ENCODE assay signal across 8 cellular contexts in the genomic region with DNA sequence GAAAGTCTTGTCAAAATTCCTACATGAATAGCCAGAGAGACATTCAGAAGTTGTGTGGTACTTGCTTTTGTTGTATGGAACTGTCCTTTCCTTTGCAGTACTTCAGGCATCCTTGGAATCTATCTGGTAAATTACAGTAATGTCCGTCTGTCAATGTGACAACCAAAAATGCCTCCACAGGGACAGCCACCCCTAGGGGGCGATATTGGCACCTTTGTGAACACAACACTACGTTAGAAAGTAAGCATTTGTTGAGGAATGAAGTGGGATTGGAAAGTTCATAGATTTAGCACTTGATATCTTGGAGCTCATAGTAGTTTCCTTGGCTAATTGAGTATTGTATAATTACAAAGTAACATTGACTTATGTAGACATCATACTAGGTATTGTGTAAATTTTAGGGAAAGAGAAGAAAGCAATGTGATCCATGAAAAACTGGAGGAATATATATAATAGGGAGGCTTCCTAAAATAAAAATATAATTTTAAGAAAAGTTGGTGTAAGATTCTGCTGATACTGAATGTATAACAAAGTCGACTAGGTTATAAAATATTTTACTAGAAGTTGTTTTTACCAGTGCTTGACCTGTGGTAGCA. TPM values are rescaled to one million over a fixed set of nuclear protein-coding genes. Genes with fewer than 3 reads are reported as not detected.
DNase-seq lines count a peak whose midpoint lies in the region; ATAC-seq, FAIRE-seq and TF ChIP-seq lines count a peak whose summit lies in the region.

No MANE protein-coding gene starts in this region.

- in situ Hi-C loops in T47D (cut with HindIII; ENCODE audit: low pct_unique_long_range_greater_than_20kb, low sequenced_read_pairs), result no loop called here

- no peaks in the 10 kb centered on the region for H3K4me1 ChIP-seq in right lobe of liver

- no peak for TF ChIP-seq POLR2A in GM12892 (IDR thresholded peaks at IDR 0.05; ENCODE audit: low read depth, low read length)
- TF ChIP-seq POLR2A in right lobe of liver (IDR thresholded peaks at IDR 0.05), result no peak

- WGBS in right lobe of liver (ENCODE audit: insufficient coverage, low coverage, low lambda C conversion rate, missing lambda C conversion rate), result 33% methylated on average over 4 of the region's 4 CpGs

- H3K4me3 ChIP-seq in AG10803 (ENCODE audit: low read length) (no peak overlapping the region), right lobe of liver (no peak overlapping the region)

- intact Hi-C loops in right lobe of liver (cut with DNase I), result no loop called here

- H3K36me3 ChIP-seq in right lobe of liver, result no peaks in the 10 kb centered on the region

- TF ChIP-seq CTCF in AG10803 (conservative IDR thresholded peaks at IDR 0.05; ENCODE audit: low read length) (peak; percentile 67), right lobe of liver (IDR thresholded peaks at IDR 0.05) (peak; percentile 21 to 58 (median 50))

- no peak overlapping the region for H3K27ac ChIP-seq in right lobe of liver

- ATAC-seq in right lobe of liver, result peak in 3 of 4 donors; percentile 37 to 72 (median 50)
- ATAC-seq in HG02884 (IDR thresholded peaks at IDR 0.05; ENCODE audit: unreplicated experiment), result no peak

- peak; percentile 89 for FAIRE-seq in GM12892 (lab: Jason Lieb, UNC)

- peak; percentile 36 for DNase-seq in AG10803 (ENCODE audit: low read depth)
- DNase-seq in GM12892 (ENCODE audit: insufficient read length), result peak; percentile 5
- peak; percentile 76 for DNase-seq in HK-2 (ENCODE audit: unreplicated experiment)
- peak; percentile 38 for DNase-seq in T-helper 9 cell
- DNase-seq in T47D (ENCODE audit: low read depth in 1 of 2, low spot score in 1 of 2), result peak; percentile 1 to 80
- DNase-seq in right lobe of liver, result peak in 2 of 3 donors; percentile 33 to 47
- peak; percentile 13 to 22 for DNase-seq in stimulated activated CD8-positive, alpha-beta memory T cell treated with anti-CD3 and anti-CD28 coated beads, Interleukin-4, amount 100 ng/mL, for 1 hour (ENCODE audit: low read depth in 2 of 2, low spot score in 1 of 2)

- H3K9me3 ChIP-seq in right lobe of liver, result no peaks in the 10 kb centered on the region

- no peaks in the 10 kb centered on the region for H3K27me3 ChIP-seq in right lobe of liver

RNA-seq across cellular contexts. Expression of a gene that starts 32.7 kb away (rescaled TPM):
- not detected for polyA plus RNA-seq in GM12892 (2012; ENCODE audit: missing spikeins)
- under 1 TPM in 2 of 6 experiments, not detected in 4; 0.09 to 0.24 TPM for total RNA-seq in right lobe of liver

Comparison
In these comparisons a context has a peak if more than half of its experiments do, and no peak if none do; other contexts are left out.
1. DNase-seq: peak in every context shown above with its lines; median percentile 76 in HK-2; 40 in T47D; 40 in right lobe of liver; 38 in T-helper 9 cell; 36 in AG10803; 18 in stimulated activated CD8-positive, alpha-beta memory T cell treated with anti-CD3 and anti-CD28 coated beads, Interleukin-4, amount 100 ng/mL, for 1 hour; 5 in GM12892.